ENCODE assay signal across 15 cellular contexts in genomic region chr11:72688486-72688885, GRCh38. TPM values are rescaled to one million over a fixed set of nuclear protein-coding genes. Genes with fewer than 3 reads are reported as not detected.
DNase-seq lines count a peak whose midpoint lies in the region; ATAC-seq lines count a peak whose summit lies in the region.
"Had no signal": no experiment of that assay in that cellular context is flagged by ENCODE, and none has a peak within 500 bp of the region (broad histone marks: within the 10 kb centered on the region; RNA-seq: fewer than 3 reads in every experiment).

No MANE protein-coding gene starts in this region.

- H3K4me1 Mint-ChIP-seq in activated naive CD4-positive, alpha-beta T cell treated with anti-CD3 and anti-CD28 coated beads for 36 hours (ENCODE audit: low read depth), result peaks cover 13% of the 10 kb centered on the region
- H3K4me1 Mint-ChIP-seq in CD8-positive, alpha-beta memory T cell, result peaks cover 13 to 31% (median 26%) of the 10 kb centered on the region in 3 donors
- peaks cover 20 to 23% of the 10 kb centered on the region in 2 donors for H3K4me1 Mint-ChIP-seq in immature natural killer cell
- H3K4me1 Mint-ChIP-seq in stimulated activated effector memory CD8-positive, alpha-beta T cell treated with anti-CD3 and anti-CD28 coated beads, Interleukin-12 subunit alpha, Interleukin-12 subunit beta, amount 100 ng/mL, for 72 hours, result peaks cover 68% of the 10 kb centered on the region

- H3K36me3 Mint-ChIP-seq in activated naive CD4-positive, alpha-beta T cell treated with anti-CD3 and anti-CD28 coated beads for 36 hours (ENCODE audit: low read depth), result no peaks in the 10 kb centered on the region
- peaks cover 0 to 82% (median 15%) of the 10 kb centered on the region in 3 donors for H3K36me3 Mint-ChIP-seq in CD8-positive, alpha-beta memory T cell
- H3K36me3 Mint-ChIP-seq in immature natural killer cell, result peaks cover 4 to 36% (median 5%) of the 10 kb centered on the region in 3 donors
- peaks cover 92% of the 10 kb centered on the region for H3K36me3 Mint-ChIP-seq in stimulated activated effector memory CD8-positive, alpha-beta T cell treated with anti-CD3 and anti-CD28 coated beads, Interleukin-12 subunit alpha, Interleukin-12 subunit beta, amount 100 ng/mL, for 72 hours

- no peaks in the 10 kb centered on the region for H3K9me3 Mint-ChIP-seq in activated naive CD4-positive, alpha-beta T cell treated with anti-CD3 and anti-CD28 coated beads for 36 hours
- H3K9me3 Mint-ChIP-seq in CD8-positive, alpha-beta memory T cell, result no peaks in the 10 kb centered on the region
- no peaks in the 10 kb centered on the region for H3K9me3 Mint-ChIP-seq in immature natural killer cell
- H3K9me3 Mint-ChIP-seq in stimulated activated effector memory CD8-positive, alpha-beta T cell treated with anti-CD3 and anti-CD28 coated beads, Interleukin-12 subunit alpha, Interleukin-12 subunit beta, amount 100 ng/mL, for 72 hours, result no peaks in the 10 kb centered on the region
- H3K9me3 Mint-ChIP-seq: H9 had no signal

- intact Hi-C loops in activated naive CD4-positive, alpha-beta T cell treated with anti-CD3 and anti-CD28 coated beads for 36 hours (cut with micrococcal nuclease), result no loop called here
- intact Hi-C loops in Right ventricle myocardium superior (cut with DNase I), result loop anchor here (10.0 kb wide), 1 partner anchor 214 kb away; no protein-coding TSS in a partner anchor

- peak overlapping the region; percentile 3 for H3K27ac Mint-ChIP-seq in activated naive CD4-positive, alpha-beta T cell treated with anti-CD3 and anti-CD28 coated beads for 36 hours
- H3K27ac Mint-ChIP-seq in CD8-positive, alpha-beta memory T cell, result peak overlapping the region in 7 of 8 donors; percentile 7 to 91 (median 36)
- peak overlapping the region in 5 of 6 donors; percentile 40 to 80 (median 58) for H3K27ac Mint-ChIP-seq in immature natural killer cell
- peak overlapping the region; percentile 85 for H3K27ac Mint-ChIP-seq in stimulated activated effector memory CD8-positive, alpha-beta T cell treated with anti-CD3 and anti-CD28 coated beads, Interleukin-12 subunit alpha, Interleukin-12 subunit beta, amount 100 ng/mL, for 72 hours

- POLR2A ChIA-PET in CD8-positive, alpha-beta memory T cell (lab: Charles Lee), result no interaction called here

- H3K27me3 ChIP-seq in CD8-positive, alpha-beta memory T cell (ENCODE audit: insufficient read depth, low read length, poor library complexity, severe bottlenecking), result no peaks in the 10 kb centered on the region
- H3K27me3 ChIP-seq: SJSA1 had no signal

- no peaks in the 10 kb centered on the region for H3K9me3 ChIP-seq in CD8-positive, alpha-beta memory T cell (ENCODE audit: low read length)
- H3K9me3 ChIP-seq: SJSA1 had no signal

- H3K27ac ChIP-seq in CD8-positive, alpha-beta memory T cell (ENCODE audit: low read depth, low read length), result no peak overlapping the region
- H3K27ac ChIP-seq: SJSA1 had no signal

- no peak for DNase-seq in activated naive CD4-positive, alpha-beta T cell treated with anti-CD3 and anti-CD28 coated beads for 36 hours
- DNase-seq in activated naive CD4-positive, alpha-beta T cell treated with Interleukin-2 at 50 U/mL for 16 hours, result no peak
- DNase-seq in CD8-positive, alpha-beta memory T cell, result no peak
- DNase-seq in immature natural killer cell (no peak), HuH-7 (ENCODE audit: low spot score) (no peak), NCI-H2029 (lab: John Stamatoyannopoulos, UW) (no peak), Right ventricle myocardium superior (no peak)
- no peak for DNase-seq in stimulated activated effector memory CD8-positive, alpha-beta T cell treated with anti-CD3 and anti-CD28 coated beads, Interleukin-12 subunit alpha, Interleukin-12 subunit beta, amount 100 ng/mL, for 72 hours (ENCODE audit: low spot score in 2 of 2)
- DNase-seq: H9, Karpas-422, NCI-H1436, NCI-H1930, NCI-H345, NCI-H524 treated with DMSO at 0.1 percent for 48 hours had no signal

- no peak overlapping the region for H3K4me3 ChIP-seq in CD8-positive, alpha-beta memory T cell (ENCODE audit: low read length)
- H3K4me3 ChIP-seq: SJSA1 had no signal

- no peak for ATAC-seq in stimulated activated effector memory CD8-positive, alpha-beta T cell treated with anti-CD3 and anti-CD28 coated beads, Interleukin-12 subunit alpha, Interleukin-12 subunit beta, amount 100 ng/mL, for 72 hours
- ATAC-seq in Right ventricle myocardium superior (ENCODE audit: poor library complexity), result no peak

- no peaks in the 10 kb centered on the region for H3K4me1 ChIP-seq in CD8-positive, alpha-beta memory T cell (ENCODE audit: insufficient read depth, low read length)
- H3K4me1 ChIP-seq: SJSA1 had no signal

- CTCF ChIA-PET in activated naive CD4-positive, alpha-beta T cell treated with anti-CD3 and anti-CD28 coated beads for 36 hours (lab: Charles Lee), result no interaction called here
- CTCF ChIA-PET in CD8-positive, alpha-beta memory T cell (lab: Charles Lee), result no interaction called here

- H3K27me3 Mint-ChIP-seq in activated naive CD4-positive, alpha-beta T cell treated with anti-CD3 and anti-CD28 coated beads for 36 hours (ENCODE audit: low read depth), result no peaks in the 10 kb centered on the region
- no peaks in the 10 kb centered on the region for H3K27me3 Mint-ChIP-seq in CD8-positive, alpha-beta memory T cell
- peaks cover 0 to 12% (median 2%) of the 10 kb centered on the region in 3 donors for H3K27me3 Mint-ChIP-seq in immature natural killer cell (ENCODE audit: low read depth in 3 of 3)

- H3K4me3 Mint-ChIP-seq in activated naive CD4-positive, alpha-beta T cell treated with anti-CD3 and anti-CD28 coated beads for 36 hours, result no peak overlapping the region
- H3K4me3 Mint-ChIP-seq in CD8-positive, alpha-beta memory T cell, result no peak overlapping the region
- no peak overlapping the region for H3K4me3 Mint-ChIP-seq in immature natural killer cell
- H3K4me3 Mint-ChIP-seq in stimulated activated effector memory CD8-positive, alpha-beta T cell treated with anti-CD3 and anti-CD28 coated beads, Interleukin-12 subunit alpha, Interleukin-12 subunit beta, amount 100 ng/mL, for 72 hours, result no peak overlapping the region
- H3K4me3 Mint-ChIP-seq: H9 had no signal

- peaks cover 31% of the 10 kb centered on the region for H3K36me3 ChIP-seq in CD8-positive, alpha-beta memory T cell (ENCODE audit: insufficient read depth, low read length)

RNA-seq across cellular contexts. Expression of gene PDE2A, which starts 14.3 kb away (rescaled TPM):
- 1 to 10 TPM in 1 of 2 experiments, under 1 TPM in 1; 0.69 to 1.1 TPM for total RNA-seq in activated naive CD4-positive, alpha-beta T cell treated with anti-CD3 and anti-CD28 coated beads for 36 hours
- under 1 TPM; 0.55 to 0.66 TPM for total RNA-seq in CD8-positive, alpha-beta memory T cell
- polyA plus RNA-seq in CD8-positive, alpha-beta memory T cell, result 0.08 TPM
- polyA plus RNA-seq in immature natural killer cell, result not detected
- total RNA-seq in Right ventricle myocardium superior, result 38.5 TPM
- total RNA-seq: SJSA1 had no signal

Comparison
In these comparisons a context has a peak if more than half of its experiments do, and no peak if none do; other contexts are left out.
1. H3K27ac Mint-ChIP-seq: peak in every context shown above with its lines; median percentile 85 in stimulated activated effector memory CD8-positive, alpha-beta T cell treated with anti-CD3 and anti-CD28 coated beads, Interleukin-12 subunit alpha, Interleukin-12 subunit beta, amount 100 ng/mL, for 72 hours; 58 in immature natural killer cell; 36 in CD8-positive, alpha-beta memory T cell; 3 in activated naive CD4-positive, alpha-beta T cell treated with anti-CD3 and anti-CD28 coated beads for 36 hours.
2. RNA of gene PDE2A, which starts 14.3 kb away (total RNA-seq): 38.5 TPM in Right ventricle myocardium superior (single experiment); 0.69 to 1.1 TPM in activated naive CD4-positive, alpha-beta T cell treated with anti-CD3 and anti-CD28 coated beads for 36 hours and 0.55 to 0.66 TPM in CD8-positive, alpha-beta memory T cell; every median in the first group is over 10 times any median in the second.